ENCODE assay signal across 5 cellular contexts in the genomic region with DNA sequence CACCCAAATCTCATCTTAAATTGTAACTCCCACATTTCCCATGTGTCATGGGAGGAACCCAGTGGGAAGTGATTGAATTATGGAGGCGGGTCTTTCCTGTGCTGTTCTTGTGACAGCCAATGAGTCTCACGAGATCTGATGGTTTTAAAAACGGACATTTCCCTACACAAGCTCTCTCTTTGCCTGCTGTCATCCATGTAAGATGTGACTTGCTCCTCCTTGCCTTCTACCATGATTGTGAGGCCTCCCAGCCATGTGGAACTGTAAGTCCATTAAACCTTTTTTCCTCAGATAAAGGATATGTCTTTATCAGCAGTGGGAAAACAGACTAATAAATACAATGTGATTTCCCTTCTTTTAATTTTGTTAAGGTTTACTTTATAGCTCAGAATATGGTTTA. TPM values are rescaled to one million over a fixed set of nuclear protein-coding genes. Genes with fewer than 3 reads are reported as not detected.
"Had no signal": no experiment of that assay in that cellular context is flagged by ENCODE, and none has a peak within 500 bp of the region (broad histone marks: within the 10 kb centered on the region; RNA-seq: fewer than 3 reads in every experiment).

No MANE protein-coding gene starts in this region.

RNA-seq across cellular contexts. Expression of a gene that starts 30.1 kb away (rescaled TPM):
- total RNA-seq: activated naive CD4-positive, alpha-beta T cell treated with anti-CD3 and anti-CD28 coated beads for 36 hours; activated naive CD4-positive, alpha-beta T cell treated with anti-CD3 and anti-CD28 coated beads, Interleukin-2, amount 50 U/mL, for 72 hours; activated naive CD8-positive, alpha-beta T cell treated with anti-CD3 and anti-CD28 coated beads for 36 hours; activated T-helper 1 cell treated with anti-CD3 and anti-CD28 coated beads, Interleukin-12 subunit alpha, Interleukin-12 subunit beta, Interleukin-2, Interleukin-4 antibody, amounts not matched to agents 30 ng/mL and 10 ng/mL and 1 ng/mL, durations not matched to agents 14 hours and 24 hours and 36 hours; activated T-helper 2 cell treated with anti-CD3 and anti-CD28 coated beads, Interferon-gamma antibody, Interleukin-2, Interleukin-4, amounts not matched to agents 10 μg/mL and 5 μg/mL and 100 μg/mL, durations not matched to agents 14 hours and 24 hours and 36 hours had no signal
